Comparison of ENCODE assay signal across 7 cellular contexts in the genomic region with DNA sequence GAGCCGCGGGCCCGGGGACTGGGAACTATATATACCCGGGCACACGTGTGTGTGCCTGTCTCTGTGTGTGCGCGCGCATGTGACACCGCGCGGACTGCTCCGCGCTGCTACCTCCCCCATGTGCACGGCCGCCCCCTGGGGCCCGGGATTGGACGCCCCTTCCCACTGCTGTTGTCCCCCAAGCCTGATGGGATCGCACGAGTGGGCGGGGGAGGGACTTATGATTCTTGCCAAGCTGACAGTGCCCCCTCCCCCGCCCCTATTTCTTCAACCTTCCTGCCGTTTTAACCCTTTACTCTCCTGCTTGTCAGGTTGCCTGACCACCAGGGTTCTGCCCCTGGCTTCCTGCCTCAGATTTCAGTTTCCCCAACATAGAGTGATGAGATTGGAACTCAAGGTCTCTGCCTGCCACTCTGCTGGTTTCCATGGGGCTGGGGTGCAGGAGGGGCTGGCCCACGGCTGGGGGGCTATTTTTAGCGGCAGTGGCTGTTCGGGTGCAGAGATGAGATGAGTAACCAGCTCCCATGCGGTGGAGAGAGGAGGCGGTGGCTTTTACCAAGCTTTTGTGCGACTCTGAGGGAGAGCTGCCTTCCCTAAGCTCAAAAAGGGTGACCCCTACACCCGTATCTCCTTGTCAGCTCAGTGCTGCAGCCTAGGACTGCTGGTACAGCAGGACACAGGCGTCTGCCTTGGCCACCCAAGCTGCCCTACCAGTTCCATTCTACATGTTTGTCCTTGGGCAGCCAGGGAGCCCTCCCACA. TPM values are rescaled to one million over a fixed set of nuclear protein-coding genes. Genes with fewer than 3 reads are reported as not detected.
DNase-seq lines count a peak whose midpoint lies in the region; ATAC-seq, FAIRE-seq and TF ChIP-seq lines count a peak whose summit lies in the region.

Gene DDN, minus strand, starts transcription at position 5 of the 761 bp plus-strand sequence. CDS start 88 bp downstream, outside the sequence.

- H3K27me3 ChIP-seq in SU-DHL-6 (ENCODE audit: low read length) (no peaks in the 10 kb centered on the region), bronchial epithelial cell (ENCODE audit: control insufficient read depth, insufficient read depth, low read length) (peaks cover 5% of the 10 kb centered on the region), kidney epithelial cell (ENCODE audit: control insufficient read depth, insufficient read depth, low read length) (peaks cover 51% of the 10 kb centered on the region)

- no peaks in the 10 kb centered on the region for H3K9me3 ChIP-seq in SU-DHL-6 (ENCODE audit: insufficient read depth, low read length)

- H3K9ac ChIP-seq in SU-DHL-6 (ENCODE audit: low read length) = peak within 1 kb of the TSS; percentile 70

- H3K4me2 ChIP-seq in SU-DHL-6 (ENCODE audit: low read depth, low read length, poor library complexity, severe bottlenecking) = peak within 1 kb of the TSS; percentile 84

- no peaks in the 10 kb centered on the region for H4K20me1 ChIP-seq in SU-DHL-6 (ENCODE audit: low read depth, low read length)

- DNase-seq in bronchial epithelial cell (ENCODE audit: low read depth) (no peak), kidney epithelial cell (ENCODE audit: low read depth) (no peak), D721Med (ENCODE audit: insufficient read length, low spot score) (no peak)
- DNase-seq in stimulated activated CD8-positive, alpha-beta memory T cell treated with anti-CD3 and anti-CD28 coated beads, Interleukin-4, amount 100 ng/mL, for 24 hours (ENCODE audit: low read depth) = peak; percentile 38

- peak within 1 kb of the TSS; percentile 76 for H3K4me3 ChIP-seq in GM12875 (ENCODE audit: low read depth, low read length)
- peak within 1 kb of the TSS; percentile 64 for H3K4me3 ChIP-seq in SU-DHL-6 (ENCODE audit: insufficient read depth, low read length, poor library complexity, severe bottlenecking)
- peak within 1 kb of the TSS; percentile 37 for H3K4me3 ChIP-seq in bronchial epithelial cell (ENCODE audit: low read depth, low read length)
- H3K4me3 ChIP-seq in kidney epithelial cell (ENCODE audit: low read depth, low read length) = peak within 1 kb of the TSS; percentile 28

- H2AFZ ChIP-seq in SU-DHL-6 (ENCODE audit: low read depth, low read length, severe bottlenecking) = peak within 1 kb of the TSS; percentile 39

- H3K36me3 ChIP-seq in SU-DHL-6 (ENCODE audit: low read length) (no peaks in the 10 kb centered on the region), bronchial epithelial cell (ENCODE audit: control insufficient read depth, insufficient read depth, low read length) (peaks cover 7% of the 10 kb centered on the region), kidney epithelial cell (ENCODE audit: control insufficient read depth, insufficient read depth, low read length) (peaks cover 2% of the 10 kb centered on the region)

- H3K27ac ChIP-seq in SU-DHL-6 (ENCODE audit: low read depth, low read length) = peak within 1 kb of the TSS; percentile 10

- H3F3A ChIP-seq in SU-DHL-6 (ENCODE audit: insufficient read depth) = 0 out of 2 replicates have a peak, but pooled peaks cover 4% of the 10 kb centered on the region

- FAIRE-seq in bronchial epithelial cell (lab: Jason Lieb, UNC) = no peak
- no peak for FAIRE-seq in D721Med (lab: Jason Lieb, UNC)

- no peaks in the 10 kb centered on the region for H3K9me2 ChIP-seq in SU-DHL-6 (replicated peaks; ENCODE audit: insufficient read depth, low read length)

- 0 out of 2 replicates have a peak, but pooled peaks cover 12% of the 10 kb centered on the region for H3K79me2 ChIP-seq in SU-DHL-6 (ENCODE audit: insufficient read depth, low read length)

- TF ChIP-seq CTCF in GM12875 (IDR thresholded peaks at IDR 0.05; ENCODE audit: borderline replicate concordance, insufficient read depth, low read depth, low read length) = 0 out of 2 replicates have a peak, but pooled peaks have one; percentile 12
- TF ChIP-seq CTCF in SU-DHL-6 (IDR thresholded peaks at IDR 0.05; ENCODE audit: insufficient read depth, low read length, poor library complexity, severe bottlenecking) = no peak
- no peak for TF ChIP-seq CTCF in bronchial epithelial cell (IDR thresholded peaks at IDR 0.05; ENCODE audit: insufficient read depth, low read length, severe bottlenecking)
- no peak for TF ChIP-seq CTCF in kidney epithelial cell (IDR thresholded peaks at IDR 0.05; ENCODE audit: insufficient read depth, low read length, poor library complexity, severe bottlenecking)
- no peak for TF ChIP-seq CTCF in D721Med (IDR thresholded peaks at IDR 0.05; ENCODE audit: insufficient read depth, missing control alignments)

- peak; percentile 37 for ATAC-seq in HG03460 (IDR thresholded peaks at IDR 0.05; ENCODE audit: unreplicated experiment)

RNA-seq across cellular contexts. Expression of gene DDN, which starts in this region (rescaled TPM):
- total RNA-seq in bronchial epithelial cell = 0.13 and 0.26 TPM in 2 replicates
- total RNA-seq in kidney epithelial cell = 0.13 and 0.34 TPM in 2 replicates
